In the genomic region with DNA sequence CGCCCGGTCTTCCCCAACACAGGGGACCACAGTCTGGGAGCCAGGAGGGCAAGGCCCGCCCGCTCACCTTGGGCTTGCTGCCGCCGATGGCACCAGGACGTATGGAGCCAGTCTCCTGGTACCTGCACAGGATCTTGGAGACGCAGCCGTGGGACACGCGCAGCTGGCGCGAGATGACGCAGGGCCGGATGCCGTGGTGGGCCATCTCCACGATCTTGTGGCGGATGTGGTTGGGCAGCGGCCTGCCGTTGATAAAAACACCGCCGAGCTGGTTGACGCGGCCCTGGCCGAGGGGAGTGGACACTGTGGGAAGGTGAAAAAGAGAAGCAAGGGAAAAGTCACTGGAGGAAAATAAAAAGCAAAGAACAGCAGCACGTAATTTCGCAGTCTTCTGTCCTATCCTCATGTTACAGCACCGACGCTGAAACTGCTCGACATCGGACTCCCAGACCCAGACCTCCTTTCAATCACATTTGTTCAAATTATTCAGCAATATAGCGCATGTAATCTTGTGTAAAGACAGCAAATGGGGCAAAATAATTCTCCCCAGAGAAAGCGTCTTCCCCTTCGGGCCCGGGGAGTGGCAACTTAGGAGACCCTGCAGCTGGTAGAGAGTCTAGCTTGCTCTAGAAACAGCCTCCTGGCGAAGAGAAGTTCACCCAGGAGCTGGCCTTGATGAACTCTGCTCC, we compare ENCODE assay signal across 12 cellular contexts. TPM values are rescaled to one million over a fixed set of nuclear protein-coding genes. Genes with fewer than 3 reads are reported as not detected.
DNase-seq lines count a peak whose midpoint lies in the region; ATAC-seq and TF ChIP-seq lines count a peak whose summit lies in the region.
"Had no signal": no experiment of that assay in that cellular context is flagged by ENCODE, and none has a peak within 500 bp of the region (broad histone marks: within the 10 kb centered on the region; RNA-seq: fewer than 3 reads in every experiment).

No MANE protein-coding gene starts in this region.

- H3K4me1 ChIP-seq in HUES64 (ENCODE audit: insufficient read depth, low read length) = peaks cover 51% of the 10 kb centered on the region
- H3K4me1 ChIP-seq: BE2C had no signal

- intact Hi-C loops in CD14-positive monocyte (cut with micrococcal nuclease) = no loop called here

- H3K27ac ChIP-seq in HUES64 (ENCODE audit: low read depth, low read length) = no peak overlapping the region
- H3K27ac ChIP-seq: sigmoid colon had no signal

- ATAC-seq in HG03139 (IDR thresholded peaks at IDR 0.05; ENCODE audit: unreplicated experiment) (no peak), HG03045 (IDR thresholded peaks at IDR 0.05; ENCODE audit: unreplicated experiment) (no peak)

- H3K4me3 ChIP-seq in HUES64 (ENCODE audit: low read length) (peak overlapping the region; percentile 52), astrocyte of the spinal cord (ENCODE audit: low read depth, low read length) (peak overlapping the region; percentile 74)
- H3K4me3 ChIP-seq: sigmoid colon had no signal

- DNase-seq in CD14-positive monocyte (ENCODE audit: low spot score) (no peak), astrocyte of the spinal cord (ENCODE audit: low read depth, low spot score) (peak; percentile 83), NCI-H187 (lab: John Stamatoyannopoulos, UW) (no peak), SHP77 treated with DMSO at 0.1 percent for 48 hours (lab: John Stamatoyannopoulos, UW) (no peak)
- DNase-seq: BE2C, HCEC 1CT, sigmoid colon, T-helper 1 cell had no signal

- H3K9me3 Mint-ChIP-seq in CD14-positive monocyte (peaks cover 12 to 80% (median 71%) of the 10 kb centered on the region in 7 donors), nephron (no peaks in the 10 kb centered on the region)

- TF ChIP-seq CTCF in CD14-positive monocyte (IDR thresholded peaks at IDR 0.05) = no peak
- no peak for TF ChIP-seq CTCF in astrocyte of the spinal cord (IDR thresholded peaks at IDR 0.05; ENCODE audit: low read depth, low read length)
- no peak for TF ChIP-seq CTCF in nephron (IDR thresholded peaks at IDR 0.05; ENCODE audit: unreplicated experiment in 3 of 3)

- H3K27me3 ChIP-seq in HUES64 (ENCODE audit: insufficient read depth, low read length) = peaks cover 100% of the 10 kb centered on the region

- peaks cover 24 to 29% of the 10 kb centered on the region in 2 donors for H3K36me3 Mint-ChIP-seq in CD14-positive monocyte
- peaks cover 3% of the 10 kb centered on the region for H3K36me3 Mint-ChIP-seq in nephron (ENCODE audit: low read depth)

- peak overlapping the region in 2 of 7 donors; percentile 13 to 68 for H3K27ac Mint-ChIP-seq in CD14-positive monocyte
- peak overlapping the region in 1 of 3 experiments; percentile 63 for H3K27ac Mint-ChIP-seq in nephron

- 3% methylated on average over 36 of the region's 36 CpGs for WGBS in HUES64

- H3K27me3 Mint-ChIP-seq in CD14-positive monocyte (ENCODE audit: low read depth in 3 of 3) = peaks cover 100% of the 10 kb centered on the region in 3 donors
- H3K27me3 Mint-ChIP-seq in nephron (ENCODE audit: low read depth) = peaks cover 100% of the 10 kb centered on the region

- H3K36me3 ChIP-seq in HUES64 (ENCODE audit: insufficient read depth, low read length) = peaks cover 2% of the 10 kb centered on the region; the same call in 1 of the 2 replicates
- H3K36me3 ChIP-seq: BE2C, sigmoid colon had no signal

- peak overlapping the region; percentile 39 to 96 for H3K4me3 Mint-ChIP-seq in CD14-positive monocyte
- peak overlapping the region; percentile 81 to 88 (median 85) for H3K4me3 Mint-ChIP-seq in nephron

- no peak overlapping the region; the same call in 1 of the 2 replicates for H3K9ac ChIP-seq in HUES64 (ENCODE audit: low read depth, low read length)

- peaks cover 78% of the 10 kb centered on the region for H3K4me1 Mint-ChIP-seq in CD14-positive monocyte
- peaks cover 37% of the 10 kb centered on the region for H3K4me1 Mint-ChIP-seq in nephron

- in situ Hi-C loops in astrocyte of the spinal cord (cut with HindIII; ENCODE audit: low sequenced_read_pairs) = no loop called here

- H3K9me3 ChIP-seq in HUES64 (ENCODE audit: insufficient read depth, low read depth, low read length) = no peaks in the 10 kb centered on the region
- H3K9me3 ChIP-seq: sigmoid colon had no signal

RNA-seq across cellular contexts. Expression of gene PAX3, which starts 1.7 kb away (rescaled TPM):
- not detected for polyA plus RNA-seq in CD14-positive monocyte
- polyA plus RNA-seq in HUES64 (2013, experiment 1 of 2) = 5.0 TPM
- polyA plus RNA-seq in HUES64 (2013, experiment 2 of 2) = 9.9 TPM
- polyA plus RNA-seq: sigmoid colon had no signal
